In the genomic region with DNA sequence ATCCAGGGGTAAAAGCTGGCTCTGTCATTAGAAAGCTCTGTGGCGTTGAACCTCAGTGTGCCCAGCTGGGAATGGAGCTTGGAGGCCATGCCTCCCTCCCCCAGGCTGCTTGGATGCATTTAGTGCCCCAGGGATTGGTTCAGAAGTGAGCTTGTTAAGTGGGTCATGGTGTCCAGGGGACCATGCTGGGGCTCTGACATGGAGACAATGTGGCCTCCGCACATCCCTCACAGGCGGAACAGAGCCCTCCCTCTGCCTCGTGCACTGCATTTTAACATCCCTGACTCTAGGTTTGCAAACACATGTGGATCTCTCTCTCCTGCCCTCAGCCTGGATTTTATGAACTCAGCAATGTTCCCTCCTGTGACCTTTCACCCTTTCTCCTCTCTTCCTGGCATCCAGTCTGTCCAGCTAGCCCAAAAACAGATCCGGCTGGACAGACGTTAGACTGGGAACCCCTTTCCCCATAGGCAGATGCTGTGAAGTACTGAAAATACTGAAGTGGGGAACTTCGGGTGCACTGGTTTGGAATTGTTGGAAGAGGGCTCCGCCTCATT, we compare ENCODE assay signal across 16 cellular contexts.
DNase-seq lines count a peak whose midpoint lies in the region; ATAC-seq and TF ChIP-seq lines count a peak whose summit lies in the region.
"Had no signal": no experiment of that assay in that cellular context is flagged by ENCODE, and none has a peak within 500 bp of the region (broad histone marks: within the 10 kb centered on the region; RNA-seq: fewer than 3 reads in every experiment).

No MANE protein-coding gene starts in this region.

- TF ChIP-seq CTCF in GM10266 (IDR thresholded peaks at IDR 0.05; ENCODE audit: control insufficient read depth, insufficient read depth, low read depth, missing control alignments): no peak

- DNase-seq in Ammon's horn (ENCODE audit: low spot score) (peak; percentile 52), cerebellar cortex (ENCODE audit: low spot score) (peak; percentile 16), midbrain (lab: John Stamatoyannopoulos, UW) (peak; percentile 36), retina (peak; percentile 61), GM10266 (ENCODE audit: extremely low spot score) (no peak), DMS79 treated with DMSO at 0.1 percent for 48 hours (lab: John Stamatoyannopoulos, UW) (no peak)
- DNase-seq: ACHN; Caco-2; CD4-positive, alpha-beta T cell; GF-D8; HCEC 1CT; IMR-90 had no signal

- ATAC-seq in HG03354 (IDR thresholded peaks at IDR 0.05; ENCODE audit: poor library complexity, severe bottlenecking, unreplicated experiment): no peak
- ATAC-seq: GM12878, GM23338, K562 had no signal

Comparison
In these comparisons a context has a peak if more than half of its experiments do, and no peak if none do; other contexts are left out.
1. DNase-seq: peak in Ammon's horn (single experiment), cerebellar cortex (single experiment), midbrain (single experiment) and retina (single experiment); none in GM10266 (single experiment) and DMS79 treated with DMSO at 0.1 percent for 48 hours (single experiment).